Comparison of ENCODE assay signal across 16 cellular contexts in genomic region chr10:121338206-121338991, GRCh38.
"Had no signal": no experiment of that assay in that cellular context is flagged by ENCODE, and none has a peak within 500 bp of the region (broad histone marks: within the 10 kb centered on the region; RNA-seq: fewer than 3 reads in every experiment).

No MANE protein-coding gene starts in this region.

- H3K9me3 ChIP-seq: heart left ventricle, lower lobe of right lung, neutrophil, right lobe of liver, spleen, transverse colon had no signal

- ATAC-seq: activated CD4-positive, alpha-beta T cell treated with anti-CD3 and anti-CD28 coated beads for 36 hours; activated CD8-positive, alpha-beta T cell treated with anti-CD3 and anti-CD28 coated beads for 36 hours; activated T-cell treated with anti-CD3 and anti-CD28 coated beads, Interleukin-2, amount 50 U/mL, for 72 hours; lower lobe of right lung; right lobe of liver had no signal

- H3K27ac Mint-ChIP-seq: activated CD4-positive, alpha-beta T cell treated with anti-CD3 and anti-CD28 coated beads for 36 hours; activated CD8-positive, alpha-beta T cell treated with anti-CD3 and anti-CD28 coated beads for 36 hours; activated T-cell treated with anti-CD3 and anti-CD28 coated beads, Interleukin-2, amount 50 U/mL, for 72 hours had no signal

- H3K27ac ChIP-seq: heart left ventricle, lower lobe of right lung, neutrophil, right lobe of liver, spleen, transverse colon had no signal

- H3K4me1 ChIP-seq: lower lobe of right lung, right lobe of liver, spleen had no signal

- H3K36me3 ChIP-seq: heart left ventricle, lower lobe of right lung, neutrophil, right lobe of liver, spleen, transverse colon had no signal

- DNase-seq: activated CD4-positive, alpha-beta T cell treated with anti-CD3 and anti-CD28 coated beads for 36 hours; activated CD8-positive, alpha-beta memory T cell treated with anti-CD3 and anti-CD28 coated beads, Interleukin-2, amount 50 U/mL, for 4 hours; activated CD8-positive, alpha-beta T cell treated with anti-CD3 and anti-CD28 coated beads for 36 hours; activated T-cell treated with anti-CD3 and anti-CD28 coated beads, Interleukin-2, amount 50 U/mL, for 72 hours; aorta; foreskin melanocyte; heart left ventricle; lower lobe of right lung; midbrain; posterior cingulate gyrus; right lobe of liver; spleen; stimulated activated naive CD4-positive, alpha-beta T cell; substantia nigra; transverse colon had no signal

- H3K4me1 Mint-ChIP-seq: activated CD4-positive, alpha-beta T cell treated with anti-CD3 and anti-CD28 coated beads for 36 hours had no signal

- H3K27me3 Mint-ChIP-seq: activated CD8-positive, alpha-beta T cell treated with anti-CD3 and anti-CD28 coated beads for 36 hours had no signal

- H3K27me3 ChIP-seq: neutrophil, right lobe of liver, spleen, transverse colon had no signal

- H3K4me3 Mint-ChIP-seq: activated CD4-positive, alpha-beta T cell treated with anti-CD3 and anti-CD28 coated beads for 36 hours; activated CD8-positive, alpha-beta T cell treated with anti-CD3 and anti-CD28 coated beads for 36 hours; activated T-cell treated with anti-CD3 and anti-CD28 coated beads, Interleukin-2, amount 50 U/mL, for 72 hours had no signal

- H3K4me3 ChIP-seq: heart left ventricle, lower lobe of right lung, right lobe of liver, spleen, transverse colon had no signal
